10 cellular contexts compared by ENCODE assay signal in the genomic region with DNA sequence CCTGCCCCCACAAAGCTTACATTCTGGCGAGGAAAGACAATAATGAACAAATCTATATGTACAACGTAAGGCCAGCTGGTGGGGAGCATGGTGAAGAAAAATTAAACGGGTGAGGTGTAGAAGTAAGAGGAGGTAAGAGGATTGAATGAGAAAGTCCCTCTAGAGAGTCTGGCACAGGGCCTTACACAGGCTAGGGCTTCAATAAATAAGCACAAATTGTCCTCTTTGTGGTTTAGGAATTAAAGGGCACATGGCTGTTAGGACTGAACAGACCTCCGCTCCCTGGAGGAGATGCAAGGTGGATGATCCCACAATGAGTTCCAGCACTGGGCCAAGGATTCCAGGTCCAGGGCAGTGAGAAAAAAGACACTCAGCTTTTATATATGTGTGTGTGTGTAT. TPM values are rescaled to one million over a fixed set of nuclear protein-coding genes. Genes with fewer than 3 reads are reported as not detected.
A peak's percentile ranks its signal among the peaks of the same experiment; 100 is the strongest.
DNase-seq lines count a peak whose midpoint lies in the region; ATAC-seq and TF ChIP-seq lines count a peak whose summit lies in the region.
"Had no signal": no experiment of that assay in that cellular context is flagged by ENCODE, and none has a peak within 500 bp of the region (broad histone marks: within the 10 kb centered on the region; RNA-seq: fewer than 3 reads in every experiment).

No MANE protein-coding gene starts in this region.

- H2AK5ac ChIP-seq in neuronal stem cell (ENCODE audit: low read depth, low read length), result no peak overlapping the region

- H2BK15ac ChIP-seq in neuronal stem cell (ENCODE audit: low read length), result no peak overlapping the region

- peaks cover 13% of the 10 kb centered on the region for H3K36me3 ChIP-seq in NT2/D1 (ENCODE audit: insufficient read depth, insufficient read length, low read length)
- no peaks in the 10 kb centered on the region for H3K36me3 ChIP-seq in endodermal cell (ENCODE audit: control insufficient read depth, insufficient read depth, low read length)
- H3K36me3 ChIP-seq in neuronal stem cell (replicated peaks in 1 of 2; ENCODE audit: control insufficient read depth in 2 of 2, insufficient read depth in 2 of 2, low read length in 2 of 2), result no peaks in the 10 kb centered on the region

- no peak overlapping the region for H3K14ac ChIP-seq in neuronal stem cell (ENCODE audit: low read length)

- intact Hi-C loops in Calu3 (cut with micrococcal nuclease; ENCODE audit: unreplicated experiment), result no loop called here

- no peak for TF ChIP-seq CTCF in Calu3 (IDR thresholded peaks at IDR 0.05; ENCODE audit: unreplicated experiment)
- TF ChIP-seq CTCF in endodermal cell (conservative IDR thresholded peaks at IDR 0.05), result no peak

- H3K23ac ChIP-seq in neuronal stem cell (ENCODE audit: low read depth, low read length, poor library complexity), result no peak overlapping the region

- no peak overlapping the region for H3K4ac ChIP-seq in neuronal stem cell (ENCODE audit: low read length)

- H3K4me3 ChIP-seq in NT2/D1 (ENCODE audit: insufficient read length, low read depth) (no peak overlapping the region), endodermal cell (ENCODE audit: low read length) (no peak overlapping the region), neuronal stem cell (ENCODE audit: low read length in 2 of 2) (no peak overlapping the region)

- H2BK5ac ChIP-seq in neuronal stem cell (ENCODE audit: low read length), result no peak overlapping the region

- no peak for DNase-seq in Calu3
- no peak for DNase-seq in NT2/D1 (ENCODE audit: low read depth, low spot score)
- no peak for DNase-seq in endodermal cell
- no peak for DNase-seq in neuronal stem cell (ENCODE audit: low spot score)

- CTCF ChIA-PET in Calu3 (lab: Charles Lee), result interaction anchor here (0.5 to 1.5 kb wide), 5 partner anchors 15 to 179 kb away, joined by 3 to 11 read pairs (median 7); a partner anchor contains a TSS

- peaks cover 23% of the 10 kb centered on the region for H3K4me1 Mint-ChIP-seq in Calu3 (ENCODE audit: low read depth, unreplicated experiment)
- H3K4me1 Mint-ChIP-seq in endodermal cell, result peaks cover 4% of the 10 kb centered on the region
- H3K4me1 Mint-ChIP-seq: IgD-negative memory B cell had no signal

- H3K27me3 Mint-ChIP-seq in Calu3 (ENCODE audit: unreplicated experiment) (no peaks in the 10 kb centered on the region), endodermal cell (ENCODE audit: insufficient read depth) (no peaks in the 10 kb centered on the region)

- BruUV-seq in Calu3 (replicated peaks; lab: Mats Ljungman, UMichigan), result no TSS peak

- H4K8ac ChIP-seq in neuronal stem cell (ENCODE audit: low read depth, low read length), result no peak overlapping the region

- no peak overlapping the region for H3K4me2 ChIP-seq in neuronal stem cell (ENCODE audit: insufficient read depth, low read length, poor library complexity, severe bottlenecking)

- H3K4me3 Mint-ChIP-seq in Calu3 (ENCODE audit: low read depth, unreplicated experiment) (no peak overlapping the region), endodermal cell (no peak overlapping the region)
- H3K4me3 Mint-ChIP-seq: activated naive CD4-positive, alpha-beta T cell treated with anti-CD3 and anti-CD28 coated beads, Interleukin-2, amount 10 ng/mL, durations not matched to agents 7 days and 5 days had no signal

- H2AFZ ChIP-seq in neuronal stem cell (ENCODE audit: low read length), result peak overlapping the region; percentile 72

- H2BK12ac ChIP-seq in neuronal stem cell (ENCODE audit: low read length), result no peak overlapping the region

- H3K36me3 Mint-ChIP-seq in Calu3 (ENCODE audit: insufficient read depth, unreplicated experiment) (peaks cover 18% of the 10 kb centered on the region), endodermal cell (ENCODE audit: low read depth) (no peaks in the 10 kb centered on the region)
- H3K36me3 Mint-ChIP-seq: activated naive CD4-positive, alpha-beta T cell treated with anti-CD3 and anti-CD28 coated beads, Interleukin-2, amount 10 ng/mL, durations not matched to agents 7 days and 5 days had no signal

- H4K91ac ChIP-seq in neuronal stem cell (ENCODE audit: low read depth, low read length, poor library complexity), result no peak overlapping the region

- no peak for TF ChIP-seq POLR2A in GM18505 (IDR thresholded peaks at IDR 0.05; ENCODE audit: borderline replicate concordance, extremely low read depth, insufficient read depth, insufficient read length)

- no peak overlapping the region for H3K18ac ChIP-seq in neuronal stem cell (ENCODE audit: low read length)

- H3K79me1 ChIP-seq in neuronal stem cell (ENCODE audit: low read depth, low read length), result no peaks in the 10 kb centered on the region

- peak overlapping the region; percentile 72 for H3K27ac Mint-ChIP-seq in Calu3 (ENCODE audit: unreplicated experiment)
- peak overlapping the region; percentile 80 for H3K27ac Mint-ChIP-seq in endodermal cell
- H3K27ac Mint-ChIP-seq: activated naive CD4-positive, alpha-beta T cell treated with anti-CD3 and anti-CD28 coated beads, Interleukin-2, amount 10 ng/mL, durations not matched to agents 7 days and 5 days; IgD-negative memory B cell had no signal

- 74 to 78% methylated on average over 4 of the region's 4 CpGs for WGBS in endodermal cell (ENCODE audit: insufficient coverage in 1 of 2, insufficient read length in 1 of 2), 2 experiments
- WGBS in neuronal stem cell (ENCODE audit: extremely low coverage in 2 of 2, insufficient read length in 2 of 2, insufficient replicate concordance in 1 of 2), 2 donors, result 100% methylated on average over 1 of the region's 4 CpGs; no CpG with 5 or more reads in 1 of the 2 donors

- no peaks in the 10 kb centered on the region for H3K9me3 Mint-ChIP-seq in Calu3 (ENCODE audit: low read depth, unreplicated experiment)
- peaks cover 1% of the 10 kb centered on the region for H3K9me3 Mint-ChIP-seq in endodermal cell

- no peak overlapping the region for H2BK120ac ChIP-seq in neuronal stem cell (ENCODE audit: low read depth, low read length)

- peak overlapping the region; percentile 0 for H3K9ac ChIP-seq in NT2/D1 (ENCODE audit: insufficient read length, low read depth)
- H3K9ac ChIP-seq in endodermal cell (ENCODE audit: extremely low read depth, low read length, poor library complexity, severe bottlenecking), result no peak overlapping the region
- no peak overlapping the region for H3K9ac ChIP-seq in neuronal stem cell (ENCODE audit: low read depth, low read length, poor library complexity)

- no peaks in the 10 kb centered on the region for H3K27me3 ChIP-seq in NT2/D1 (ENCODE audit: insufficient read depth, insufficient read length)
- H3K27me3 ChIP-seq in endodermal cell (ENCODE audit: control insufficient read depth, insufficient read depth, low read length, poor library complexity, severe bottlenecking), result no peaks in the 10 kb centered on the region
- no peaks in the 10 kb centered on the region for H3K27me3 ChIP-seq in neuronal stem cell (ENCODE audit: control insufficient read depth in 3 of 3, insufficient read depth in 3 of 3, low read depth in 1 of 3, low read length in 3 of 3)

- peaks cover 7% of the 10 kb centered on the region for H3K4me1 ChIP-seq in NT2/D1 (ENCODE audit: insufficient read depth, insufficient read length)
- H3K4me1 ChIP-seq in endodermal cell (ENCODE audit: control insufficient read depth, insufficient read depth, low read length), result no peaks in the 10 kb centered on the region
- peaks cover 5 to 7% of the 10 kb centered on the region in 2 donors for H3K4me1 ChIP-seq in neuronal stem cell (ENCODE audit: control insufficient read depth in 2 of 2, insufficient read depth in 1 of 2, low read depth in 1 of 2, low read length in 2 of 2)

- H3K9me3 ChIP-seq in NT2/D1 (ENCODE audit: insufficient read depth, low read length) (no peaks in the 10 kb centered on the region), endodermal cell (ENCODE audit: control insufficient read depth, low read length) (no peaks in the 10 kb centered on the region), neuronal stem cell (replicated peaks in 1 of 2; ENCODE audit: control insufficient read depth in 2 of 2, insufficient read depth in 1 of 2, low read depth in 1 of 2, low read length in 2 of 2) (peaks cover 0 to 6% of the 10 kb centered on the region in 2 donors)

- ATAC-seq in HG03097 (IDR thresholded peaks at IDR 0.05; ENCODE audit: low FRiP score, unreplicated experiment) (no peak), GM18505 (IDR thresholded peaks at IDR 0.05; ENCODE audit: unreplicated experiment) (no peak), HG03045 (IDR thresholded peaks at IDR 0.05; ENCODE audit: unreplicated experiment) (no peak), GM21619 (IDR thresholded peaks at IDR 0.05; ENCODE audit: unreplicated experiment) (no peak)

- H3K27ac ChIP-seq in endodermal cell (ENCODE audit: low read depth, low read length) (peak overlapping the region; percentile 85), neuronal stem cell (replicated peaks; ENCODE audit: low read length) (peak overlapping the region; percentile 1)

RNA-seq across cellular contexts. Expression of a gene that starts 43.1 kb away (rescaled TPM):
- total RNA-seq in Calu3 (2022), result 57.1 and 59.6 TPM in 2 replicates
- 10 to 100 TPM; 60.9 to 68.5 TPM for total RNA-seq in endodermal cell
- 34.8 TPM for polyA plus RNA-seq in endodermal cell (2013, experiment 1 of 2)
- polyA plus RNA-seq in endodermal cell (2013, experiment 2 of 2), result 35.4 TPM
- polyA plus RNA-seq in neuronal stem cell (2013, experiment 1 of 2), result 25.7 TPM
- polyA plus RNA-seq in neuronal stem cell (2013, experiment 2 of 2), result 27.4 TPM
